ENCODE assay signal across 2 cellular contexts in genomic region chr10:7458554-7458953, GRCh38.
TF ChIP-seq lines count a peak whose summit lies in the region.

No MANE protein-coding gene starts in this region.

TF ChIP-seq in IMR-90, 13 proteins besides CTCF, POLR2A, EP300 and RAD21:
- TF ChIP-seq NFE2L2 (IDR thresholded peaks at IDR 0.05; ENCODE audit: low read depth, low read length) (no peak), CHD1 (IDR thresholded peaks at IDR 0.05; ENCODE audit: low read depth, low read length) (no peak), CEBPB (IDR thresholded peaks at IDR 0.05; ENCODE audit: low read depth, low read length) (no peak), RCOR1 (IDR thresholded peaks at IDR 0.05; ENCODE audit: insufficient replicate concordance, low read length) (no peak), RFX5 (IDR thresholded peaks at IDR 0.05; ENCODE audit: low read depth, low read length) (no peak), ELK1 (IDR thresholded peaks at IDR 0.05; ENCODE audit: borderline replicate concordance, low read depth, low read length) (no peak)

TF ChIP-seq in GM12878, 131 proteins besides CTCF, POLR2A, EP300 and RAD21:
- TF ChIP-seq RAD51 (IDR thresholded peaks at IDR 0.05) = 0 out of 2 replicates have a peak, but pooled peaks have one; percentile 19
- TF ChIP-seq E2F4 (IDR thresholded peaks at IDR 0.05; ENCODE audit: low read depth, low read length) = no peak
- TF ChIP-seq E2F8 (IDR thresholded peaks at IDR 0.05; ENCODE audit: low read depth, partially characterized antibody) = no peak
- TF ChIP-seq IRF4 (IDR thresholded peaks at IDR 0.05; ENCODE audit: low read depth, low read length) = no peak
